ENCODE assay signal across 31 cellular contexts in the genomic region with DNA sequence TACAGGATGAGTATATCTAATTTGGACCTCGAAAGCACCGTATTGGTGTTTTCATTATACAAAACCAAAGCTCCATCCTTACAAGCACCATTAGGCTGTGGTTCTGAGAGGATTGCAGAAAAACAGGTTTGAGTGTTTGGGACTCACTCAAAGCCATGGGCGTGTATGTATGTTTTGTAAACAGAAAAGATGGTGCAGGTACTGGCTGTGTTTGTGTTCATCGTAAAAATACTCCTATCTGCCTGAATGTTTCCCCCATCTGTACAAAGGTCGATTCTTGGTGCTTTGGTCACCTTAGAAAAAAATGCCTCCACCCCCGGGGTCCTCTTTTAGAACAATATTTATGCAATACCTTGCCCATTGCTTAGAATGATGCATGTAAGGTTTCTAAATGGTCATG.
"Had no signal": no experiment of that assay in that cellular context is flagged by ENCODE, and none has a peak within 500 bp of the region (broad histone marks: within the 10 kb centered on the region; RNA-seq: fewer than 3 reads in every experiment).

No MANE protein-coding gene starts in this region.

- H3K27me3 ChIP-seq: adrenal gland, body of pancreas, cardiac muscle cell, colonic mucosa, hepatocyte, testis, vagina had no signal

- H3K9me3 ChIP-seq: adrenal gland, body of pancreas, colonic mucosa, gastroesophageal sphincter, neutrophil, testis, transverse colon, vagina had no signal

- H3K4me1 Mint-ChIP-seq: activated CD8-positive, alpha-beta memory T cell treated with anti-CD3 and anti-CD28 coated beads, Interleukin-2, amount 10 ng/mL, durations not matched to agents 7 days and 5 days; activated naive CD8-positive, alpha-beta T cell treated with anti-CD3 and anti-CD28 coated beads for 36 hours; naive B cell had no signal

- H3K79me2 ChIP-seq: hepatocyte had no signal

- H3K27ac Mint-ChIP-seq: activated CD4-positive, alpha-beta T cell treated with anti-CD3 and anti-CD28 coated beads for 36 hours; activated CD8-positive, alpha-beta memory T cell treated with anti-CD3 and anti-CD28 coated beads, Interleukin-2, amount 10 ng/mL, durations not matched to agents 7 days and 5 days; activated CD8-positive, alpha-beta T cell treated with anti-CD3 and anti-CD28 coated beads, Interleukin-2, amount 10 ng/mL, durations not matched to agents 7 days and 5 days; activated naive CD8-positive, alpha-beta T cell treated with anti-CD3 and anti-CD28 coated beads for 36 hours; activated T-helper 2 cell treated with anti-CD3 and anti-CD28 coated beads, Interferon-gamma antibody, Interleukin-2, Interleukin-4, amounts not matched to agents 10 μg/mL and 5 μg/mL and 100 μg/mL, durations not matched to agents 14 hours and 24 hours and 36 hours; mesothelial cell of epicardium; nephron progenitor cell had no signal

- H3K9me3 Mint-ChIP-seq: activated naive CD8-positive, alpha-beta T cell treated with anti-CD3 and anti-CD28 coated beads for 36 hours; activated T-helper 2 cell treated with anti-CD3 and anti-CD28 coated beads, Interferon-gamma antibody, Interleukin-2, Interleukin-4, amounts not matched to agents 10 μg/mL and 5 μg/mL and 100 μg/mL, durations not matched to agents 14 hours and 24 hours and 36 hours had no signal

- ATAC-seq: activated CD4-positive, alpha-beta T cell treated with anti-CD3 and anti-CD28 coated beads for 36 hours; activated CD8-positive, alpha-beta memory T cell treated with anti-CD3 and anti-CD28 coated beads, Interleukin-2, amount 10 ng/mL, durations not matched to agents 7 days and 5 days; activated CD8-positive, alpha-beta T cell treated with anti-CD3 and anti-CD28 coated beads, Interleukin-2, amount 10 ng/mL, durations not matched to agents 7 days and 5 days; body of pancreas; gastroesophageal sphincter; left cardiac atrium; sciatic nerve; stimulated activated naive CD8-positive, alpha-beta T cell treated with anti-CD3 and anti-CD28 coated beads, Interleukin-15, Interleukin-2, amounts not matched to agents 100 U/mL and 50 U/mL, for 24 hours had no signal

- H3K27ac ChIP-seq: adrenal gland, body of pancreas, cardiac muscle cell, colonic mucosa, gastroesophageal sphincter, hepatocyte, neutrophil, skin epidermis, testis, transverse colon, vagina had no signal

- H3K36me3 ChIP-seq: adrenal gland, cardiac muscle cell, colonic mucosa, neutrophil, transverse colon, vagina had no signal

- H3K4me2 ChIP-seq: hepatocyte had no signal

- H3K36me3 Mint-ChIP-seq: activated CD8-positive, alpha-beta memory T cell treated with anti-CD3 and anti-CD28 coated beads, Interleukin-2, amount 10 ng/mL, durations not matched to agents 7 days and 5 days; activated naive CD8-positive, alpha-beta T cell treated with anti-CD3 and anti-CD28 coated beads for 36 hours; naive B cell had no signal

- H2AFZ ChIP-seq: hepatocyte had no signal

- H3K4me1 ChIP-seq: adrenal gland, body of pancreas, colonic mucosa, gastroesophageal sphincter, transverse colon, vagina had no signal

- H3K4me3 Mint-ChIP-seq: activated CD4-positive, alpha-beta T cell treated with anti-CD3 and anti-CD28 coated beads for 36 hours; activated CD8-positive, alpha-beta memory T cell treated with anti-CD3 and anti-CD28 coated beads, Interleukin-2, amount 10 ng/mL, durations not matched to agents 7 days and 5 days; activated CD8-positive, alpha-beta T cell treated with anti-CD3 and anti-CD28 coated beads, Interleukin-2, amount 10 ng/mL, durations not matched to agents 7 days and 5 days; activated naive CD8-positive, alpha-beta T cell treated with anti-CD3 and anti-CD28 coated beads for 36 hours; mesothelial cell of epicardium; naive B cell; nephron progenitor cell had no signal

- DNase-seq: activated CD4-positive, alpha-beta T cell treated with anti-CD3 and anti-CD28 coated beads for 36 hours; activated CD4-positive, CD25-positive, alpha-beta regulatory T cell; activated CD8-positive, alpha-beta memory T cell treated with anti-CD3 and anti-CD28 coated beads, Interleukin-2, amount 10 ng/mL, durations not matched to agents 7 days and 5 days; activated CD8-positive, alpha-beta T cell treated with anti-CD3 and anti-CD28 coated beads, Interleukin-2, amount 10 ng/mL, durations not matched to agents 7 days and 5 days; activated naive CD4-positive, alpha-beta T cell; activated naive CD8-positive, alpha-beta T cell treated with anti-CD3 and anti-CD28 coated beads for 36 hours; activated T-cell treated with anti-CD3 and anti-CD28 coated beads, Interleukin-2, amount 50 U/mL, for 48 hours; adrenal gland; aorta; body of pancreas; cerebellar nuclear complex; colonic mucosa; effector CD8-positive, alpha-beta T cell; erythroblast; left cardiac atrium; naive B cell; nephron progenitor cell; stimulated activated CD4-positive, alpha-beta T cell treated with anti-CD3 and anti-CD28 coated beads, Interleukin-12 subunit alpha, Interleukin-12 subunit beta, amount 100 ng/mL, for 4 hours; stimulated activated CD4-positive, alpha-beta T cell treated with anti-CD3 and anti-CD28 coated beads, Interleukin-4, amount 100 ng/mL, for 1 hour; stimulated activated naive CD8-positive, alpha-beta T cell treated with anti-CD3 and anti-CD28 coated beads, Interleukin-15, Interleukin-2, amounts not matched to agents 100 U/mL and 50 U/mL, for 24 hours; testis; transverse colon had no signal

- H3K4me3 ChIP-seq: adrenal gland, body of pancreas, cardiac muscle cell, colonic mucosa, gastroesophageal sphincter, hepatocyte, skin epidermis, testis, transverse colon, vagina had no signal

- H3K27me3 Mint-ChIP-seq: activated CD4-positive, alpha-beta T cell treated with anti-CD3 and anti-CD28 coated beads for 36 hours; activated naive CD8-positive, alpha-beta T cell treated with anti-CD3 and anti-CD28 coated beads for 36 hours had no signal
